Comparison of ENCODE assay signal across 8 cellular contexts in genomic region chr1:19405761-19406481, GRCh38.
DNase-seq lines count a peak whose midpoint lies in the region; ATAC-seq and TF ChIP-seq lines count a peak whose summit lies in the region.

No MANE protein-coding gene starts in this region.

- DNase-seq in AG09319 (ENCODE audit: extremely low read depth, low read depth), result peak; percentile 67
- DNase-seq in NCI-H128 (lab: John Stamatoyannopoulos, UW; ENCODE audit: unreplicated experiment), result peak; percentile 87
- peak; percentile 54 for DNase-seq in amniotic epithelial cell (ENCODE audit: low read depth)
- DNase-seq in midbrain (lab: John Stamatoyannopoulos, UW), result peak; percentile 66
- no peak for DNase-seq in NAMALWA (ENCODE audit: low spot score)
- DNase-seq in germinal center (ENCODE audit: low spot score), result no peak

- TF ChIP-seq CTCF in AG09319 (IDR thresholded peaks at IDR 0.05; ENCODE audit: low read depth, low read length), result no peak

- ATAC-seq in GM21367 (IDR thresholded peaks at IDR 0.05; ENCODE audit: unreplicated experiment) (no peak), GM19324 (IDR thresholded peaks at IDR 0.05; ENCODE audit: low FRiP score, unreplicated experiment) (no peak)

Comparison
In these comparisons a context has a peak if more than half of its experiments do, and no peak if none do; other contexts are left out.
1. DNase-seq: peak in AG09319 (single experiment), NCI-H128 (single experiment), amniotic epithelial cell (single experiment) and midbrain (single experiment); none in NAMALWA (single experiment) and germinal center (single experiment).